ENCODE assay signal across 9 cellular contexts in genomic region chr2:191635333-191636234, GRCh38. TPM values are rescaled to one million over a fixed set of nuclear protein-coding genes. Genes with fewer than 3 reads are reported as not detected.
A peak's percentile ranks its signal among the peaks of the same experiment; 100 is the strongest.
DNase-seq lines count a peak whose midpoint lies in the region; ATAC-seq and TF ChIP-seq lines count a peak whose summit lies in the region.
"Had no signal": no experiment of that assay in that cellular context is flagged by ENCODE, and none has a peak within 500 bp of the region (broad histone marks: within the 10 kb centered on the region; RNA-seq: fewer than 3 reads in every experiment).

No MANE protein-coding gene starts in this region.

- no peak overlapping the region for H3K4me3 Mint-ChIP-seq in glutamatergic neuron (ENCODE audit: unreplicated experiment)

- H4K5ac ChIP-seq in IMR-90 (ENCODE audit: low read depth, low read length) = peak overlapping the region; percentile 93

- WGBS in IMR-90 (ENCODE audit: extremely low coverage in 2 of 2, insufficient read length in 1 of 2), 2 experiments = no CpG with 5 or more reads among the region's 5 CpGs
- WGBS in transverse colon (ENCODE audit: low coverage in 1 of 2), 2 donors = 65 to 81% methylated on average over 4 to 5 of the region's 5 CpGs

- H3K4me1 ChIP-seq in IMR-90 (ENCODE audit: control insufficient read depth, insufficient read depth, low read length) (peaks cover 32% of the 10 kb centered on the region), transverse colon (peaks cover 9 to 32% (median 16%) of the 10 kb centered on the region in 4 donors)

- TF ChIP-seq RAD21 in IMR-90 (IDR thresholded peaks at IDR 0.05; ENCODE audit: low read length) = no peak

- H3K9me3 ChIP-seq in IMR-90 (ENCODE audit: control insufficient read depth, insufficient read depth, low read length) = no peaks in the 10 kb centered on the region
- H3K9me3 ChIP-seq in transverse colon = no peaks in the 10 kb centered on the region

- no peak overlapping the region for H2AFZ ChIP-seq in IMR-90 (replicated peaks; ENCODE audit: low read length, poor library complexity)

- no peak overlapping the region for H2AK9ac ChIP-seq in IMR-90 (replicated peaks; ENCODE audit: low read depth, low read length, poor library complexity)

- DNase-seq in GM13977 (ENCODE audit: low spot score) (peak; percentile 4), IMR-90 (peak; percentile 84), glomerular visceral epithelial cell (ENCODE audit: extremely low spot score) (peak; percentile 92), mucosa of gallbladder (ENCODE audit: low spot score) (no peak), transverse colon (no peak), NCI-H1105 treated with DMSO at 0.1 percent for 48 hours (lab: John Stamatoyannopoulos, UW) (no peak), glutamatergic neuron (no peak)

- no peaks in the 10 kb centered on the region for H3K9me3 Mint-ChIP-seq in glutamatergic neuron (ENCODE audit: unreplicated experiment)

- peak overlapping the region; percentile 63 for H2BK15ac ChIP-seq in IMR-90 (ENCODE audit: low read depth, low read length)

- H3K4me3 ChIP-seq in IMR-90 (ENCODE audit: insufficient read depth, low read depth, low read length) (no peak overlapping the region), transverse colon (no peak overlapping the region)
- H3K4me3 ChIP-seq: lung had no signal

- H3K9me1 ChIP-seq in IMR-90 (ENCODE audit: insufficient read depth, low read length) = peaks cover 16% of the 10 kb centered on the region

- ATAC-seq in GM21619 (IDR thresholded peaks at IDR 0.05; ENCODE audit: unreplicated experiment) (peak; percentile 65), IMR-90 (ENCODE audit: low read depth) (peak; percentile 80)

- no peak overlapping the region for H3K27ac Mint-ChIP-seq in glutamatergic neuron (ENCODE audit: unreplicated experiment)

- dilution Hi-C loops in IMR-90 (cut with HindIII; ENCODE audit: low sequenced_read_pairs, unreplicated experiment) = no loop called here

- no peaks in the 10 kb centered on the region for H3K36me3 Mint-ChIP-seq in glutamatergic neuron (ENCODE audit: unreplicated experiment)

- POLR2A ChIA-PET in IMR-90 (lab: Charles Lee; ENCODE audit: unreplicated experiment) = interaction anchor here (1.3 to 3.7 kb wide), 3 partner anchors 41 to 46 kb away, joined by 4 to 57 read pairs (median 7); partner anchors contain the start of gene NABP1

- TF ChIP-seq CTCF in GM13977 (IDR thresholded peaks at IDR 0.05; ENCODE audit: extremely low read depth, insufficient read depth, missing control alignments) (no peak), IMR-90 (conservative IDR thresholded peaks at IDR 0.05; ENCODE audit: low read depth, low read length) (no peak), transverse colon (IDR thresholded peaks at IDR 0.05) (no peak), glutamatergic neuron (IDR thresholded peaks at IDR 0.05; ENCODE audit: partially characterized antibody, unreplicated experiment) (no peak)

- H3K27ac ChIP-seq in IMR-90 (ENCODE audit: insufficient read depth, low read length) = peak overlapping the region; percentile 100
- H3K27ac ChIP-seq in transverse colon = no peak overlapping the region

- H2BK20ac ChIP-seq in IMR-90 (ENCODE audit: low read depth, low read length) = peak overlapping the region; percentile 93

- peak overlapping the region; percentile 99 for H2BK120ac ChIP-seq in IMR-90 (ENCODE audit: low read depth, low read length)

- peak overlapping the region; percentile 66 for H2AK5ac ChIP-seq in IMR-90 (ENCODE audit: low read depth, low read length)

- no peak for TF ChIP-seq POLR2A in IMR-90 (IDR thresholded peaks at IDR 0.05; ENCODE audit: low read depth, low read length)
- TF ChIP-seq POLR2A in transverse colon (IDR thresholded peaks at IDR 0.05) = no peak

- H4K91ac ChIP-seq in IMR-90 (ENCODE audit: insufficient read depth, low read depth, low read length) = peak overlapping the region; percentile 100

- H3K18ac ChIP-seq in IMR-90 (ENCODE audit: low read depth, low read length) = peak overlapping the region; percentile 96

- H4K8ac ChIP-seq in IMR-90 (ENCODE audit: low read depth in 2 of 2, low read length in 2 of 2) = peak overlapping the region; percentile 72 to 95

- no peak for TF ChIP-seq EP300 in transverse colon (IDR thresholded peaks at IDR 0.05; ENCODE audit: low read depth)

- peak overlapping the region; percentile 76; the same call in 1 of the 2 replicates for H3K4me2 ChIP-seq in IMR-90 (ENCODE audit: low read depth, low read length)

- H4K20me1 ChIP-seq in IMR-90 (ENCODE audit: insufficient read depth, low read length) = no peaks in the 10 kb centered on the region

- H3K36me3 ChIP-seq in IMR-90 (ENCODE audit: control insufficient read depth, insufficient read depth, low read length) (no peaks in the 10 kb centered on the region), transverse colon (no peaks in the 10 kb centered on the region)

- peak overlapping the region; percentile 46 for H3K9ac ChIP-seq in IMR-90 (ENCODE audit: low read depth, low read length)

- no peaks in the 10 kb centered on the region for H3K27me3 Mint-ChIP-seq in glutamatergic neuron (ENCODE audit: unreplicated experiment)

- peaks cover 7 to 16% of the 10 kb centered on the region in 2 experiments; a peak in 2 of 4 replicates for H3K79me1 ChIP-seq in IMR-90 (ENCODE audit: low read depth in 1 of 2, low read length in 2 of 2)

- CTCF ChIA-PET in IMR-90 (lab: Yijun Ruan, JAX) = interaction anchor here (0.7 kb wide), 1 partner anchor 15 kb away, joined by 3 read pairs; no protein-coding TSS in a partner anchor

- H3K14ac ChIP-seq in IMR-90 (replicated peaks; ENCODE audit: low read depth, low read length) = peak overlapping the region; percentile 86

- peak overlapping the region; percentile 87 for H3K23ac ChIP-seq in IMR-90 (ENCODE audit: low read depth, low read length)

- peak overlapping the region; percentile 92 for H3K56ac ChIP-seq in IMR-90 (ENCODE audit: extremely low read depth, insufficient read depth, low read length)

- peak overlapping the region; percentile 97 for H3K4ac ChIP-seq in IMR-90 (ENCODE audit: low read depth, low read length)

- peak overlapping the region; percentile 98 for H2BK5ac ChIP-seq in IMR-90 (ENCODE audit: low read depth, low read length, poor library complexity, severe bottlenecking)

- no peaks in the 10 kb centered on the region for H3K4me1 Mint-ChIP-seq in glutamatergic neuron (ENCODE audit: low read depth, unreplicated experiment)

- H3K27me3 ChIP-seq in IMR-90 (ENCODE audit: control insufficient read depth, insufficient read depth, low read length) = no peaks in the 10 kb centered on the region
- H3K27me3 ChIP-seq in transverse colon = no peaks in the 10 kb centered on the region

- BruUV-seq in IMR-90 (replicated peaks; lab: Mats Ljungman, UMichigan) = no TSS peak

- in situ Hi-C loops in GM13977 (cut with MboI; ENCODE audit: low pct_unique_long_range_greater_than_20kb, low sequenced_read_pairs, unreplicated experiment) (no loop called here), IMR-90 (cut with MboI; ENCODE audit: low sequenced_read_pairs) (no loop called here), transverse colon (cut with MboI; ENCODE audit: low pct_ligation_motif_present in 1 of 4, low pct_unique_long_range_greater_than_20kb in 1 of 4, low sequenced_read_pairs in 3 of 4) (no loop called here)

- intact Hi-C loops in IMR-90 (cut with micrococcal nuclease) = loop anchor here (1.0 to 2.0 kb wide), 2 partner anchors 42 to 65 kb away; no protein-coding TSS in a partner anchor
- intact Hi-C loops in transverse colon (cut with DNase I; ENCODE audit: low total_unique reads) = no loop called here

TF ChIP-seq in IMR-90, 13 proteins besides CTCF, POLR2A, EP300 and RAD21:
- TF ChIP-seq BHLHE40 (IDR thresholded peaks at IDR 0.05; ENCODE audit: low read depth, low read length) (0 out of 2 replicates have a peak, but pooled peaks have one; percentile 8), MAZ (IDR thresholded peaks at IDR 0.05; ENCODE audit: borderline replicate concordance, low read depth, low read length) (no peak)
TF ChIP-seq in IMR-90: peak in this region for 1.

RNA-seq across cellular contexts. Expression of gene NABP1, which starts 42.4 kb away (rescaled TPM):
- total RNA-seq in IMR-90 (2012; rRNA removed) = 57.7 and 141 TPM in 2 replicates
- polyA plus RNA-seq in IMR-90 (2012; rRNA removed) = 46.3 and 73.3 TPM in 2 replicates
- 8.2 and 11.9 TPM in 2 replicates for polyA plus RNA-seq in IMR-90 (2012; cell fraction: cytosol; rRNA removed)
- 124 and 666 TPM in 2 replicates for polyA plus RNA-seq in IMR-90 (2012; cell fraction: nucleus; rRNA removed; ENCODE audit: low replicate concordance)
- 17.4 TPM for total RNA-seq in mucosa of gallbladder
- 10 to 100 TPM in 3 of 4 donors, under 1 TPM in 1; 1.00 to 55.6 (median 33.0) TPM for total RNA-seq in transverse colon
- total RNA-seq in glutamatergic neuron (ENCODE audit: unreplicated experiment) = 13.0 TPM

Comparison
In these comparisons a context has a peak if more than half of its experiments do, and no peak if none do; other contexts are left out.
1. DNase-seq: peak in GM13977 (single experiment), IMR-90 (single experiment) and glomerular visceral epithelial cell (single experiment); none in mucosa of gallbladder (single experiment), transverse colon (single experiment), NCI-H1105 treated with DMSO at 0.1 percent for 48 hours (single experiment) and glutamatergic neuron (single experiment).